In genomic region chr19:5006821-5007220, GRCh38 we compare ENCODE assay signal across 16 cellular contexts. TPM values are rescaled to one million over a fixed set of nuclear protein-coding genes. Genes with fewer than 3 reads are reported as not detected.
DNase-seq lines count a peak whose midpoint lies in the region; ATAC-seq and TF ChIP-seq lines count a peak whose summit lies in the region.
"Had no signal": no experiment of that assay in that cellular context is flagged by ENCODE, and none has a peak within 500 bp of the region (broad histone marks: within the 10 kb centered on the region; RNA-seq: fewer than 3 reads in every experiment).

No MANE protein-coding gene starts in this region.

- ATAC-seq in Right ventricle myocardium superior (ENCODE audit: poor library complexity) (no peak), heart left ventricle (no peak)
- ATAC-seq: GM23338, HCT116 had no signal

- H3K9me3 ChIP-seq in heart left ventricle (peaks cover 0 to 9% (median 0%) of the 10 kb centered on the region in 12 donors), neutrophil (no peaks in the 10 kb centered on the region), prostate gland (no peaks in the 10 kb centered on the region)

- H3K27ac ChIP-seq in heart left ventricle (no peak overlapping the region), 22Rv1 (peak overlapping the region; percentile 46), neutrophil (peak overlapping the region; percentile 25), prostate gland (peak overlapping the region; percentile 14 to 66)
- H3K27ac ChIP-seq: BLaER1 had no signal

- DNase-seq in Right ventricle myocardium superior (peak; percentile 35), heart left ventricle (no peak), prostate gland (ENCODE audit: low spot score) (no peak), AG08396 (ENCODE audit: low spot score) (no peak), NCI-H69 (lab: John Stamatoyannopoulos, UW) (no peak)
- DNase-seq: CD4-positive, alpha-beta T cell; CD8-positive, alpha-beta memory T cell; DMS 273 treated with DMSO at 0.1 percent for 48 hours; DMS79; GDM1; H9 had no signal

- TF ChIP-seq POLR2A in heart left ventricle (IDR thresholded peaks at IDR 0.05): no peak
- no peak for TF ChIP-seq POLR2A in prostate gland (IDR thresholded peaks at IDR 0.05)

- whole genome bisulfite sequencing in heart left ventricle, 4 donors: 87 to 94% (median 90%) methylated on average over 11 to 13 of the region's 13 CpGs
- WGBS in prostate gland: 90% methylated on average over 12 of the region's 13 CpGs

- peaks cover 0 to 19% (median 2%) of the 10 kb centered on the region in 12 donors for H3K4me1 ChIP-seq in heart left ventricle
- H3K4me1 ChIP-seq in neutrophil (ENCODE audit: control insufficient read depth in 1 of 2, insufficient read depth in 1 of 2, low read depth in 1 of 2, low read length in 1 of 2): peaks cover 0 to 3% of the 10 kb centered on the region in 2 experiments
- H3K4me1 ChIP-seq in prostate gland (replicated peaks): peaks cover 16% of the 10 kb centered on the region

- no peaks in the 10 kb centered on the region for H3K27me3 ChIP-seq in heart left ventricle
- H3K27me3 ChIP-seq in neutrophil: no peaks in the 10 kb centered on the region
- H3K27me3 ChIP-seq in prostate gland (replicated peaks; ENCODE audit: insufficient read depth): no peaks in the 10 kb centered on the region
- H3K27me3 ChIP-seq: BLaER1 had no signal

- TF ChIP-seq CTCF in heart left ventricle (IDR thresholded peaks at IDR 0.05) (no peak), 22Rv1 (IDR thresholded peaks at IDR 0.05) (no peak), neutrophil (IDR thresholded peaks at IDR 0.05) (no peak), prostate gland (IDR thresholded peaks at IDR 0.05) (no peak)

- no peaks in the 10 kb centered on the region for H3K36me3 ChIP-seq in heart left ventricle
- peaks cover 12% of the 10 kb centered on the region for H3K36me3 ChIP-seq in neutrophil
- H3K36me3 ChIP-seq in prostate gland: no peaks in the 10 kb centered on the region

- H3K4me3 ChIP-seq in heart left ventricle (no peak overlapping the region), neutrophil (ENCODE audit: low read depth in 1 of 2, low read length in 1 of 2) (no peak overlapping the region), prostate gland (no peak overlapping the region)
- H3K4me3 ChIP-seq: BLaER1, GM23338 had no signal

- intact Hi-C loops in Right ventricle myocardium superior (cut with DNase I): no loop called here
- intact Hi-C loops in heart left ventricle (cut with DNase I): no loop called here
- intact Hi-C loops in prostate gland (cut with DNase I): no loop called here

RNA-seq across cellular contexts. Expression of gene KDM4B, which starts 37.9 kb away (rescaled TPM):
- total RNA-seq in Right ventricle myocardium superior: 34.6 TPM
- total RNA-seq in heart left ventricle: 10 to 100 TPM; 21.5 to 36.5 (median 28.1) TPM
- polyA plus RNA-seq in heart left ventricle: 10 to 100 TPM; 22.6 to 24.3 TPM
- total RNA-seq in prostate gland: 100 to 1,000 TPM in 1 of 2 donors, 10 to 100 TPM in 1; 74.6 to 136 TPM

Comparison
In these comparisons a context has a peak if more than half of its experiments do, and no peak if none do; other contexts are left out.
1. H3K27ac ChIP-seq: peak in 22Rv1 (single experiment), neutrophil (single experiment) and prostate gland (2 of 2); none in heart left ventricle (0 of 12).